In the genomic region with DNA sequence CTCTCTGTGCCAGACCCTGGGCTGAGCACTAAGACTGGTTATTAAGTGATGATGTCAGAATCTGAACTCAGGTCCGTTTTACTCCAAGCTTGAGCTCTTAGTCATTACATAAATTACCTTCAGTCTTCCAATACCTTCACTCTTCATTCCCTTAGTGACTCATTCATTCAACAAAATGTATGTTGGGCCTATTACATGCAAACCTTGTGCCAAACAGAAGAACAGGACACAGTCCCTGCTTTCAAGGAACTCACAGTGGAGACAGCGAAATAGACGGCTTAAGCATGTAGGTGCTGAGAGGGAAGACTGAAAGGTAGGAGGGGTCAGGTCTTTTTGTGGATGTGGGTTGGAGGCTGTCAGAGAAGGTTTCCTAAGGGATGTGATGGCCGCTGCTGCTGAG, we compare ENCODE assay signal across 19 cellular contexts. TPM values are rescaled to one million over a fixed set of nuclear protein-coding genes. Genes with fewer than 3 reads are reported as not detected.
DNase-seq lines count a peak whose midpoint lies in the region; ATAC-seq, FAIRE-seq and TF ChIP-seq lines count a peak whose summit lies in the region.
"Had no signal": no experiment of that assay in that cellular context is flagged by ENCODE, and none has a peak within 500 bp of the region (broad histone marks: within the 10 kb centered on the region; RNA-seq: fewer than 3 reads in every experiment).

No MANE protein-coding gene starts in this region.

- H3K27me3 ChIP-seq in RWPE2 (ENCODE audit: insufficient read depth, poor library complexity, severe bottlenecking) = no peaks in the 10 kb centered on the region
- H3K27me3 ChIP-seq: brain microvascular endothelial cell, transverse colon had no signal

- H3K4me3 ChIP-seq in A549 = no peak overlapping the region
- H3K4me3 ChIP-seq in RWPE2 (ENCODE audit: severe bottlenecking) = no peak overlapping the region
- H3K4me3 ChIP-seq: GM12878, transverse colon had no signal

- no peak for TF ChIP-seq CTCF in A549 (IDR thresholded peaks at IDR 0.05)
- TF ChIP-seq CTCF in RWPE2 (IDR thresholded peaks at IDR 0.05; ENCODE audit: poor library complexity, severe bottlenecking) = no peak

- CTCF ChIA-PET in A549 (lab: Yijun Ruan, JAX) = interaction anchor here (3.4 kb wide), 1 partner anchor 27 kb away, joined by 21 read pairs; no protein-coding TSS in a partner anchor

- no peak for FAIRE-seq in A549 (lab: Jason Lieb, UNC)
- FAIRE-seq: GM12878 had no signal

- H3K9me3 ChIP-seq in A549 (no peaks in the 10 kb centered on the region), RWPE2 (ENCODE audit: severe bottlenecking) (no peaks in the 10 kb centered on the region)
- H3K9me3 ChIP-seq: transverse colon had no signal

- H3K27ac ChIP-seq in A549 = no peak overlapping the region
- no peak overlapping the region for H3K27ac ChIP-seq in RWPE2 (ENCODE audit: poor library complexity, severe bottlenecking)
- H3K27ac ChIP-seq: brain microvascular endothelial cell, transverse colon had no signal

- H3K4me1 ChIP-seq in A549 (peaks cover 10% of the 10 kb centered on the region), RWPE2 (ENCODE audit: insufficient read depth, poor library complexity, severe bottlenecking) (peaks cover 5% of the 10 kb centered on the region)

- peak; percentile 35 to 45; a peak in 4 of 6 replicates for ATAC-seq in A549
- peak; percentile 28; the same call in 1 of the 3 replicates for ATAC-seq in RWPE2 (ENCODE audit: low read depth)
- ATAC-seq: activated CD4-positive, alpha-beta T cell treated with anti-CD3 and anti-CD28 coated beads for 36 hours; GM12878; left ventricle myocardium superior; Right ventricle myocardium inferior; stimulated activated naive B cell treated with anti-CD40 and anti-IgM and Interleukin-4, amounts not matched to agents 10 μg/mL and 1 μg/mL and 100 μg/mL, for 72 hours had no signal

- no peak overlapping the region for H3K4me2 ChIP-seq in A549

- WGBS in A549 (ENCODE audit: missing lambda C conversion rate) = 39% methylated on average over 4 of the region's 4 CpGs

- TF ChIP-seq RAD21 in A549 (conservative IDR thresholded peaks at IDR 0.05 in 1 of 2, IDR thresholded peaks at IDR 0.05 in 1 of 2) = no peak

- POLR2A ChIA-PET in A549 (lab: Yijun Ruan, JAX) = no interaction called here

- peak in 1 of 2 experiments; percentile 43 for DNase-seq in A549 (ENCODE audit: low read depth in 1 of 2, low spot score in 1 of 2)
- no peak for DNase-seq in RWPE2 (ENCODE audit: low spot score)
- peak; percentile 67 for DNase-seq in islet precursor cell
- DNase-seq in activated gamma-delta T cell treated with Interleukin-2 at 50 U/mL for 16 hours = no peak
- DNase-seq in cerebellar nuclear complex (lab: John Stamatoyannopoulos, UW) = no peak
- DNase-seq in NK-92 treated with Interleukin-12 subunit alpha and Interleukin-12 subunit beta, amount 100 ng/mL, for 24 hours (lab: John Stamatoyannopoulos, UW) = no peak
- DNase-seq: activated CD4-positive, alpha-beta T cell treated with anti-CD3 and anti-CD28 coated beads for 36 hours; activated naive CD4-positive, alpha-beta T cell treated with anti-CD3 and anti-CD28 coated beads, Interleukin-2, amount 50 U/mL, for 16 hours; brain microvascular endothelial cell; CD4-positive, CD25-positive, alpha-beta regulatory T cell; Kasumi-1; left ventricle myocardium superior; naive B cell; NCI-H1436; NCI-H226; stimulated activated naive B cell treated with anti-CD40 and anti-IgM and Interleukin-4, amounts not matched to agents 10 μg/mL and 1 μg/mL and 100 μg/mL, for 72 hours; transverse colon had no signal

- no peak for TF ChIP-seq POLR2A in A549 (IDR thresholded peaks at IDR 0.05; ENCODE audit: low read length)

- TF ChIP-seq EP300 in A549 (IDR thresholded peaks at IDR 0.05) = no peak

- peaks cover 10% of the 10 kb centered on the region for H3K36me3 ChIP-seq in RWPE2 (ENCODE audit: low read depth)
- H3K36me3 ChIP-seq: brain microvascular endothelial cell, transverse colon had no signal

TF ChIP-seq in A549, 52 proteins besides CTCF, POLR2A, EP300 and RAD21:
- TF ChIP-seq ZSCAN20 (CRISPR knock-in tag; IDR thresholded peaks at IDR 0.05) (no peak), PHF8 (IDR thresholded peaks at IDR 0.05; ENCODE audit: borderline replicate concordance, low read depth) (no peak), ZFP36 (IDR thresholded peaks at IDR 0.05; ENCODE audit: borderline replicate concordance, partially characterized antibody) (no peak), CHD4 (IDR thresholded peaks at IDR 0.05; ENCODE audit: borderline replicate concordance) (no peak), FOSL2 (IDR thresholded peaks at IDR 0.05) (no peak), FOSL2 (CRISPR knock-in tag; IDR thresholded peaks at IDR 0.05) (peak; percentile 44; the same call in 1 of the 2 replicates), CBX8 (IDR thresholded peaks at IDR 0.05) (no peak)
- TF ChIP-seq, protein P1, sequence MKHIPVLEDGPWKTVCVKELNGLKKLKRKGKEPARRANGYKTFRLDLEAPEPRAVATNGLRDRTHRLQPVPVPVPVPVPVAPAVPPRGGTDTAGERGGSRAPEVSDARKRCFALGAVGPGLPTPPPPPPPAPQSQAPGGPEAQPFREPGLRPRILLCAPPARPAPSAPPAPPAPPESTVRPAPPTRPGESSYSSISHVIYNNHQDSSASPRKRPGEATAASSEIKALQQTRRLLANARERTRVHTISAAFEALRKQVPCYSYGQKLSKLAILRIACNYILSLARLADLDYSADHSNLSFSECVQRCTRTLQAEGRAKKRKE (CRISPR knock-in tag; IDR thresholded peaks at IDR 0.05; ENCODE audit: low read depth) = no peak

RNA-seq across cellular contexts. Expression of a gene that starts 3.3 kb away (rescaled TPM):
- 3.2 and 3.6 TPM in 2 replicates for polyA plus RNA-seq in A549 (2011; rRNA removed)
- polyA plus RNA-seq in A549 (2012; cell fraction: cytosol; rRNA removed) = 2.6 and 2.8 TPM in 2 replicates
- 0.92 and 1.0 TPM in 2 replicates for polyA plus RNA-seq in A549 (2012; cell fraction: nucleus; rRNA removed)
- polyA plus RNA-seq in A549 (2017; fragmentation: RNase III; extraction: RNeasy Plus Mini Kit Qiagen cat#74134 plus additional on column Dnase treatment) = 2.4 to 2.7 TPM (median 2.6 TPM) in 3 replicates
- 1.6 and 3.2 TPM in 2 replicates for polyA minus RNA-seq in A549 (2011; rRNA and poly(A)+ RNA removed)

RNA-seq across cellular contexts. Expression of a gene that starts 25.3 kb away (rescaled TPM):
- polyA plus RNA-seq in A549 (2011; rRNA removed) = 35.3 and 39.4 TPM in 2 replicates
- 18.4 and 18.7 TPM in 2 replicates for polyA plus RNA-seq in A549 (2012; cell fraction: cytosol; rRNA removed)
- 50.0 and 56.8 TPM in 2 replicates for polyA plus RNA-seq in A549 (2012; cell fraction: nucleus; rRNA removed)
- 20.2 to 23.2 TPM (median 22.0 TPM) in 3 replicates for polyA plus RNA-seq in A549 (2017; fragmentation: RNase III; extraction: RNeasy Plus Mini Kit Qiagen cat#74134 plus additional on column Dnase treatment)
- polyA minus RNA-seq in A549 (2011; rRNA and poly(A)+ RNA removed) = 47.0 and 55.2 TPM in 2 replicates

RNA-seq across cellular contexts. Expression of a gene that starts 43.9 kb away (rescaled TPM):
- polyA plus RNA-seq in A549 (2011; rRNA removed) (not detected in 2 replicates), A549 (2017; fragmentation: RNase III; extraction: RNeasy Plus Mini Kit Qiagen cat#74134 plus additional on column Dnase treatment) (not detected in 3 replicates)
- polyA plus RNA-seq in A549 (2012; cell fraction: cytosol; rRNA removed) = not detected in 2 replicates
- not detected in 2 replicates for polyA plus RNA-seq in A549 (2012; cell fraction: nucleus; rRNA removed)
- not detected in 2 replicates for polyA minus RNA-seq in A549 (2011; rRNA and poly(A)+ RNA removed)

RNA-seq across cellular contexts. Expression of a gene that starts 59.9 kb away (rescaled TPM):
- polyA plus RNA-seq in A549 (2011; rRNA removed) = 138 and 148 TPM in 2 replicates
- 270 and 298 TPM in 2 replicates for polyA plus RNA-seq in A549 (2012; cell fraction: cytosol; rRNA removed)
- polyA plus RNA-seq in A549 (2012; cell fraction: nucleus; rRNA removed) = 179 and 187 TPM in 2 replicates
- 241 to 277 TPM (median 248 TPM) in 3 replicates for polyA plus RNA-seq in A549 (2017; fragmentation: RNase III; extraction: RNeasy Plus Mini Kit Qiagen cat#74134 plus additional on column Dnase treatment)
- 27.2 and 43.9 TPM in 2 replicates for polyA minus RNA-seq in A549 (2011; rRNA and poly(A)+ RNA removed)
